ENCODE assay signal across 2 cellular contexts in genomic region chr19:43619262-43620060, GRCh38.
A peak's percentile ranks its signal among the peaks of the same experiment; 100 is the strongest.
TF ChIP-seq lines count a peak whose summit lies in the region.

Gene ZNF428 (minus strand): TSS chr19:43619629. CDS start chr19:43614304, 5,325 bp downstream.

TF ChIP-seq in HCT116, 20 proteins besides CTCF, POLR2A, EP300 and RAD21 (continued from another document):
- no peak for TF ChIP-seq REST (IDR thresholded peaks at IDR 0.05; ENCODE audit: low read depth)
- no peak for TF ChIP-seq EZH2phosphoT487 (IDR thresholded peaks at IDR 0.05; ENCODE audit: borderline replicate concordance)
- peak; percentile 70; the same call in 1 of the 2 replicates for TF ChIP-seq ZFX (IDR thresholded peaks at IDR 0.05)
- TF ChIP-seq MAX (IDR thresholded peaks at IDR 0.05): peak; percentile 49; the same call in 1 of the 2 replicates
- TF ChIP-seq ELF1 (IDR thresholded peaks at IDR 0.05; ENCODE audit: borderline replicate concordance, low read depth): no peak
- no peak for TF ChIP-seq CEBPB (IDR thresholded peaks at IDR 0.05; ENCODE audit: low read depth)
- no peak for TF ChIP-seq SP1 (IDR thresholded peaks at IDR 0.05; ENCODE audit: low read depth)
- TF ChIP-seq CBX3 (IDR thresholded peaks at IDR 0.05; ENCODE audit: low read depth): no peak; the same call in 1 of the 2 replicates
- TF ChIP-seq EZH2 (IDR thresholded peaks at IDR 0.05): no peak
- TF ChIP-seq TCF7L2 (IDR thresholded peaks at IDR 0.05; ENCODE audit: borderline replicate concordance, extremely low read depth, insufficient read depth, insufficient read length): peak; percentile 90
- TF ChIP-seq SIN3A (IDR thresholded peaks at IDR 0.05; ENCODE audit: low read depth): peak; percentile 77
- no peak for TF ChIP-seq JUND (IDR thresholded peaks at IDR 0.05)
- TF ChIP-seq FOSL1 (IDR thresholded peaks at IDR 0.05; ENCODE audit: low read depth): no peak
- TF ChIP-seq ATF3 (IDR thresholded peaks at IDR 0.05): no peak
- TF ChIP-seq YY1 (IDR thresholded peaks at IDR 0.05; ENCODE audit: extremely low read depth, insufficient replicate concordance, low read depth, low read length): no peak

TF ChIP-seq in SK-N-SH, 30 proteins besides CTCF, POLR2A, EP300 and RAD21 (continued from another document):
- TF ChIP-seq USF1 (IDR thresholded peaks at IDR 0.05; ENCODE audit: borderline replicate concordance, low read depth): no peak
- no peak for TF ChIP-seq SIN3A (IDR thresholded peaks at IDR 0.05; ENCODE audit: borderline replicate concordance, low read depth, low read length)
- TF ChIP-seq TCF12 (IDR thresholded peaks at IDR 0.05): no peak; the same call in 1 of the 2 replicates
- TF ChIP-seq ZBTB33 (IDR thresholded peaks at IDR 0.05; ENCODE audit: borderline replicate concordance, low read depth): no peak
- 0 out of 2 replicates have a peak, but pooled peaks have one; percentile 2 for TF ChIP-seq MXI1 (IDR thresholded peaks at IDR 0.05; ENCODE audit: low read depth, low read length)
